In genomic region chr9:70420267-70421019, GRCh38 we compare ENCODE assay signal across 1 cellular context.
TF ChIP-seq lines count a peak whose summit lies in the region.

No MANE protein-coding gene starts in this region.

TF ChIP-seq in HCT116, 20 proteins besides CTCF, POLR2A, EP300 and RAD21 (continued from another document):
- TF ChIP-seq REST (IDR thresholded peaks at IDR 0.05; ENCODE audit: low read depth) = no peak
- TF ChIP-seq FOSL1 (IDR thresholded peaks at IDR 0.05; ENCODE audit: low read depth) = no peak
- no peak for TF ChIP-seq EGR1 (IDR thresholded peaks at IDR 0.05; ENCODE audit: low read depth)
